1 cellular context compared by ENCODE assay signal in genomic region chr2:129710670-129711495, GRCh38.
TF ChIP-seq lines count a peak whose summit lies in the region.

No MANE protein-coding gene starts in this region.

TF ChIP-seq in WTC11, 78 proteins besides CTCF, POLR2A, EP300 and RAD21 (continued from another document):
- TF ChIP-seq ZSCAN18 (CRISPR knock-in tag; IDR thresholded peaks at IDR 0.05) (no peak), ATF6 (CRISPR knock-in tag; IDR thresholded peaks at IDR 0.05) (no peak), ZNF423 (CRISPR knock-in tag; IDR thresholded peaks at IDR 0.05) (no peak), ZNF121 (CRISPR knock-in tag; IDR thresholded peaks at IDR 0.05) (no peak), FOXJ3 (CRISPR knock-in tag; IDR thresholded peaks at IDR 0.05; ENCODE audit: borderline replicate concordance) (no peak), EMX1 (CRISPR knock-in tag; IDR thresholded peaks at IDR 0.05) (no peak), HMGA2 (CRISPR knock-in tag; IDR thresholded peaks at IDR 0.05) (no peak)
